Comparison of ENCODE assay signal across 13 cellular contexts in the genomic region with DNA sequence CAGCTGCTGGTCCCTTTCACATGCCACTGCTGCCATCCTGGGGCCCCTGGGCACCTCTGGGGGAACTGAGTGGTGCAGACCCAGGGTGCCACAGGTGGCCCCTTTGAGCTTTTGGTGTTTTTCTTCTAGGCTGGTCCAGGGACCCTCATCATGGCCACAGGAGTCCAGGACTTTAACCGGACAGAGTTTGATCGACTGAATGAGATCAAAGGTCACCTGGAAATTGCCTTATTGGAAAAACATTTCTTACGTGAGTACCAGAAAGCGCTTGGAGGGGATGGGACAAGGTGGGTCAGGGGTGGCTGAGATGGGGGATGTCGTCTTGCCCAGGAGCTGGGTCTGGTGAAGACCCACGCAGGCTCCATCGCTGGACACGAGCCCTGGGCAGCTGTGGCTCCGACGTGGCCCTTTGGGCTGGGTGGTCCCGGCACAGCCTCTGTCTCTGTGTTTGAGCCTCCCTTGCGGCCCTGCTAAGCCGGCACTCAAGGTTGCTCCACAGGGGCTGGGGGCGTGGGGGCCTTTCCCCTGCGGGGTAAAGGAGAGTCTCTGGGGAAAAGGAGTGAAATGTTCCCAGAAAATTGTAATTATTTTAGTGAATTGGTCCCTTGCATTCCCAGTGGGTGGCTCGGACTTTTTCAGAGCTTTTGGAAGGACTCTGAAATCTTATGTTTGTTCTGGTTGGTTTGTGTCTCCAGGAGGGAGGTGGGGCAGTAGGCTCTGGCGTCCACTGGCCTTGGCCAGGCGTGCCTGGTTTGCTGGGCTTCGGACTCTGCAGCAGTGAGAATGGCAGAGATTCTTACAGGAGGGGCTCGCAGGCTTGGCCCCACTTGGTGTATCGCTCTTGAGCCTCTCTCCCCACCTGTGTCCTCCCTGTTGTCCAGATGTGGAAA.
"Had no signal": no experiment of that assay in that cellular context is flagged by ENCODE, and none has a peak within 500 bp of the region (broad histone marks: within the 10 kb centered on the region; RNA-seq: fewer than 3 reads in every experiment).

No MANE protein-coding gene starts in this region.

- H3K9me3 ChIP-seq: pancreas, sigmoid colon had no signal

- H3K27ac ChIP-seq: epithelial cell of prostate, pancreas, VCaP had no signal

- H3K27ac Mint-ChIP-seq: endodermal cell; stimulated activated naive B cell treated with anti-CD40 and anti-IgM and Interleukin-4, amounts not matched to agents 10 μg/mL and 1 μg/mL and 100 μg/mL, for 72 hours had no signal

- H3K36me3 Mint-ChIP-seq: activated naive CD4-positive, alpha-beta T cell treated with anti-CD3 and anti-CD28 coated beads, Interleukin-2, amount 50 U/mL, for 72 hours had no signal

- H3K9me3 Mint-ChIP-seq: endodermal cell had no signal

- ATAC-seq: stimulated activated naive B cell treated with anti-CD40 and anti-IgM and Interleukin-4, amounts not matched to agents 10 μg/mL and 1 μg/mL and 100 μg/mL, for 72 hours had no signal

- H3K4me1 ChIP-seq: pancreas had no signal

- H3K27me3 Mint-ChIP-seq: stimulated activated naive B cell treated with anti-CD40 and anti-IgM and Interleukin-4, amounts not matched to agents 10 μg/mL and 1 μg/mL and 100 μg/mL, for 72 hours had no signal

- H3K27me3 ChIP-seq: dorsolateral prefrontal cortex, pancreas, sigmoid colon had no signal

- H3K36me3 ChIP-seq: pancreas, sigmoid colon had no signal

- H3K4me3 ChIP-seq: dorsolateral prefrontal cortex, pancreas, sigmoid colon had no signal

- H3K4me3 Mint-ChIP-seq: endodermal cell; stimulated activated naive B cell treated with anti-CD40 and anti-IgM and Interleukin-4, amounts not matched to agents 10 μg/mL and 1 μg/mL and 100 μg/mL, for 72 hours; T-helper 1 cell treated with Interleukin-12 subunit alpha and Interleukin-12 subunit beta and Interleukin-4 antibody, amounts not matched to agents 30 μg/mL and 1 μg/mL, for 36 hours had no signal

- DNase-seq: activated CD4-positive, CD25-positive, alpha-beta regulatory T cell treated with anti-CD3 and anti-CD28 coated beads, Interleukin-2, amount 50 U/mL, for 72 hours; activated gamma-delta T cell; amniotic stem cell; endodermal cell; islet precursor cell; sigmoid colon; stimulated activated naive B cell treated with anti-CD40 and anti-IgM and Interleukin-4, amounts not matched to agents 10 μg/mL and 1 μg/mL and 100 μg/mL, for 72 hours had no signal
